ENCODE assay signal across 9 cellular contexts in the genomic region with DNA sequence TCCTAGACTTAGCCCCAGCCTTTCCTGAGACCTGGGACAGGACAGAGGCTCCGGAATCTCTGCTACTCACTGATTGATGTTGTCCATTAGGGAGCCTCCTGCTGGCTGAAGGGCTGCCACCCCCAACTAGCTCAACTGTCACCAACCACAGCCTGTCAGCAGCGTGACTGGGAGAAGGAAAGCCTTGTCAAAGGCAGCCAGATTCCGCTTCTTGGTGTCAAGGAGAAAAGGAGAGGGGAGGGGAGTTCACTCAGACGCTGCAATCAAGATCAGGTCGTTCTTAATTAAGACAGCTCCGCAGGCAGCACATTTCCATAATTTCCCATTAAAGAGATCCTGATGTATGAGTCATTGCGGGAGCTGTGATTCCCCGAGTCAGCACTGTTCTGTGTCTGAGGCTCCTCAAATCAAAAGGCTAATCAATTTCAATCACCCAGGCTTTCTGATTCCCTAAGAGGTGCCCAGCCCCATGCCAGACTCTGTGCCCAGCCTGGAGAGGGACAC.
DNase-seq lines count a peak whose midpoint lies in the region; ATAC-seq lines count a peak whose summit lies in the region.
"Had no signal": no experiment of that assay in that cellular context is flagged by ENCODE, and none has a peak within 500 bp of the region (broad histone marks: within the 10 kb centered on the region; RNA-seq: fewer than 3 reads in every experiment).

No MANE protein-coding gene starts in this region.

- H3K27me3 Mint-ChIP-seq in naive thymus-derived CD4-positive, alpha-beta T cell: peaks cover 24 to 54% (median 35%) of the 10 kb centered on the region in 5 donors

- peaks cover 0 to 4% (median 0%) of the 10 kb centered on the region in 11 donors for H3K9me3 Mint-ChIP-seq in naive thymus-derived CD4-positive, alpha-beta T cell

- intact Hi-C loops in naive thymus-derived CD4-positive, alpha-beta T cell (cut with micrococcal nuclease): no loop called here

- H3K36me3 ChIP-seq in naive thymus-derived CD4-positive, alpha-beta T cell (ENCODE audit: control insufficient read depth in 2 of 3, insufficient read depth in 3 of 3, low read length in 3 of 3): no peaks in the 10 kb centered on the region
- H3K36me3 ChIP-seq: SJSA1 had no signal

- H3K36me3 Mint-ChIP-seq in naive thymus-derived CD4-positive, alpha-beta T cell: no peaks in the 10 kb centered on the region

- peak; percentile 47 for ATAC-seq in esophagus mucosa
- peak; percentile 51 for ATAC-seq in naive thymus-derived CD4-positive, alpha-beta T cell

- H3K27ac ChIP-seq in naive thymus-derived CD4-positive, alpha-beta T cell (ENCODE audit: low read depth, low read length): no peak overlapping the region
- H3K27ac ChIP-seq: SJSA1 had no signal

- CTCF ChIA-PET in naive thymus-derived CD4-positive, alpha-beta T cell (lab: Charles Lee): interaction anchor here (2.1 kb wide), 1 partner anchor 218 kb away, joined by 10 read pairs; no protein-coding TSS in a partner anchor

- in situ Hi-C loops in Caki2 (cut with HindIII; ENCODE audit: low pct_unique_long_range_greater_than_20kb, low sequenced_read_pairs): no loop called here

- H3K4me1 Mint-ChIP-seq in naive thymus-derived CD4-positive, alpha-beta T cell: no peaks in the 10 kb centered on the region

- H3K27ac Mint-ChIP-seq in naive thymus-derived CD4-positive, alpha-beta T cell: no peak overlapping the region

- H3K27me3 ChIP-seq in naive thymus-derived CD4-positive, alpha-beta T cell (ENCODE audit: control insufficient read depth in 2 of 2, insufficient read depth in 2 of 2, low read length in 2 of 2): no peaks in the 10 kb centered on the region

- no peaks in the 10 kb centered on the region for H3K9me3 ChIP-seq in naive thymus-derived CD4-positive, alpha-beta T cell (ENCODE audit: control insufficient read depth in 2 of 3, low read length in 3 of 3)
- H3K9me3 ChIP-seq: SJSA1 had no signal

- H3K4me3 ChIP-seq in naive thymus-derived CD4-positive, alpha-beta T cell (ENCODE audit: low read length): no peak overlapping the region
- H3K4me3 ChIP-seq: SJSA1 had no signal

- DNase-seq in Caki2 (ENCODE audit: low read depth): peak; percentile 48
- DNase-seq in NCI-H2227 treated with DMSO at 0.1 percent for 48 hours (lab: John Stamatoyannopoulos, UW): peak; percentile 29
- no peak for DNase-seq in naive thymus-derived CD4-positive, alpha-beta T cell
- no peak for DNase-seq in NK-92 (lab: John Stamatoyannopoulos, UW; ENCODE audit: unreplicated experiment)
- DNase-seq in NCI-H226: no peak
- no peak for DNase-seq in stimulated activated CD4-positive, alpha-beta T cell treated with anti-CD3 and anti-CD28 coated beads, Interleukin-2, amount 100 ng/mL, for 24 hours
- no peak for DNase-seq in effector CD8-positive, alpha-beta T cell (lab: John Stamatoyannopoulos, UW)

- POLR2A ChIA-PET in naive thymus-derived CD4-positive, alpha-beta T cell (lab: Charles Lee): no interaction called here

- no peaks in the 10 kb centered on the region for H3K4me1 ChIP-seq in naive thymus-derived CD4-positive, alpha-beta T cell (ENCODE audit: control insufficient read depth in 2 of 2, insufficient read depth in 2 of 2, low read length in 2 of 2)
- H3K4me1 ChIP-seq: SJSA1 had no signal

- H3K4me3 Mint-ChIP-seq in naive thymus-derived CD4-positive, alpha-beta T cell: no peak overlapping the region

Comparison
In these comparisons a context has a peak if more than half of its experiments do, and no peak if none do; other contexts are left out.
1. DNase-seq: peak in Caki2 (single experiment) and NCI-H2227 treated with DMSO at 0.1 percent for 48 hours (single experiment); none in naive thymus-derived CD4-positive, alpha-beta T cell (0 of 9), NK-92 (single experiment), NCI-H226 (single experiment), stimulated activated CD4-positive, alpha-beta T cell treated with anti-CD3 and anti-CD28 coated beads, Interleukin-2, amount 100 ng/mL, for 24 hours (0 of 2) and effector CD8-positive, alpha-beta T cell (single experiment).